Comparison of ENCODE assay signal across 1 cellular context in genomic region chr6:45663181-45664180, GRCh38.
TF ChIP-seq lines count a peak whose summit lies in the region.

No MANE protein-coding gene starts in this region.

TF ChIP-seq in H1, 55 proteins besides CTCF, POLR2A, EP300 and RAD21 (continued from another document):
- TF ChIP-seq YY1 (IDR thresholded peaks at IDR 0.05; ENCODE audit: low read depth, low read length) (no peak), SUZ12 (IDR thresholded peaks at IDR 0.05; ENCODE audit: low read length) (peak; percentile 85), EZH2 (IDR thresholded peaks at IDR 0.05; ENCODE audit: low read depth, low read length, severe bottlenecking) (peak; percentile 76), MAX (IDR thresholded peaks at IDR 0.05) (peak; percentile 47; the same call in 1 of the 2 replicates), KDM4A (IDR thresholded peaks at IDR 0.05; ENCODE audit: low read depth, low read length, severe bottlenecking) (peak; percentile 89), SP4 (IDR thresholded peaks at IDR 0.05; ENCODE audit: low read length) (no peak)
TF ChIP-seq in H1: peak in this region for 6.
